9 cellular contexts compared by ENCODE assay signal in the genomic region with DNA sequence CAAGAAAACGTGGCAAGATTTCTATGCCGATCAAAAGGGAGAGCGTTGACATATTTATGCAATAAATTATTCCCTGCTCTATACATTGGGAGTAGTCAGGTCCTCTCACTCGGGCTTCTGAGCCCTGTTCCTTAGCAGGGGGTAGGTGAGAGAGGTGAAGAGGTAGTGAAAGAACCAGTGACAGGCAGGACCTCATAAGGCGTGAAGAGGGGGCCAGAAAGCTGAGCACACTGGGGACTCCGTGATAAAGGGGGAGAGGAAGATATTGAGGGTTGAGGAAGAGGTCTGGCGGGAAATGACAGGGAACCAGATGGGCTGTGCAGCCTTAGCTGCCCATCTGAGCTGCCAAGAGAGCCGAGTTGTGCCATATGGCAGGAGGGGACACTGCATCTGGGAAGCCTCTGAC. TPM values are rescaled to one million over a fixed set of nuclear protein-coding genes. Genes with fewer than 3 reads are reported as not detected.
DNase-seq lines count a peak whose midpoint lies in the region; ATAC-seq and TF ChIP-seq lines count a peak whose summit lies in the region.
"Had no signal": no experiment of that assay in that cellular context is flagged by ENCODE, and none has a peak within 500 bp of the region (broad histone marks: within the 10 kb centered on the region; RNA-seq: fewer than 3 reads in every experiment).

No MANE protein-coding gene starts in this region.

- peak overlapping the region; percentile 95 for H3K4me2 ChIP-seq in Karpas-422 (ENCODE audit: low read depth, low read length, poor library complexity, severe bottlenecking)
- peak overlapping the region; percentile 98 for H3K4me2 ChIP-seq in mammary epithelial cell (ENCODE audit: insufficient read depth, low read depth, low read length)

- CTCF ChIA-PET in CD4-positive, alpha-beta memory T cell (lab: Charles Lee; ENCODE audit: partially characterized antibody) = interaction anchor here (4.2 kb wide), 1 partner anchor 12 kb away, joined by 19 read pairs; no protein-coding TSS in a partner anchor
- CTCF ChIA-PET in mammary epithelial cell (lab: Charles Lee; ENCODE audit: low non-redundant PET) = no interaction called here

- H3K9me3 Mint-ChIP-seq in CD4-positive, alpha-beta memory T cell = peaks cover 0 to 3% (median 0%) of the 10 kb centered on the region in 8 donors
- no peaks in the 10 kb centered on the region for H3K9me3 Mint-ChIP-seq in nephron

- peaks cover 37% of the 10 kb centered on the region for H3K27me3 ChIP-seq in CD4-positive, alpha-beta memory T cell (ENCODE audit: insufficient read depth, low read length)
- no peaks in the 10 kb centered on the region for H3K27me3 ChIP-seq in Karpas-422 (ENCODE audit: low read length)
- H3K27me3 ChIP-seq in mammary epithelial cell (ENCODE audit: insufficient read depth, low read length) = no peaks in the 10 kb centered on the region

- no TSS peak for BruUV-seq in mammary epithelial cell (replicated peaks; lab: Mats Ljungman, UMichigan)

- intact Hi-C loops in CD4-positive, alpha-beta memory T cell (cut with micrococcal nuclease) = loop anchor here (2.0 to 10.0 kb wide), 5 partner anchors 57 to 539 kb away; partner anchors contain the start of genes DHX29, MTREX and SLC38A9
- intact Hi-C loops in mammary epithelial cell (cut with micrococcal nuclease) = loop anchor here (2.0 to 10.0 kb wide), 4 partner anchors 131 to 1027 kb away; partner anchors contain the start of genes DHX29 and MTREX

- H3K79me2 ChIP-seq in Karpas-422 (ENCODE audit: low read length) = no peaks in the 10 kb centered on the region
- no peaks in the 10 kb centered on the region for H3K79me2 ChIP-seq in mammary epithelial cell (ENCODE audit: insufficient read depth, low read length)

- H3K4me1 Mint-ChIP-seq in CD4-positive, alpha-beta memory T cell = peaks cover 19 to 51% (median 30%) of the 10 kb centered on the region in 4 donors
- H3K4me1 Mint-ChIP-seq in nephron = peaks cover 36% of the 10 kb centered on the region

- no peaks in the 10 kb centered on the region for H3K9me2 ChIP-seq in Karpas-422 (replicated peaks; ENCODE audit: insufficient read depth, low read length)

- WGBS in mammary epithelial cell (ENCODE audit: low coverage, missing lambda C conversion rate) = 20% methylated on average over 6 of the region's 8 CpGs

- H2AFZ ChIP-seq in Karpas-422 (ENCODE audit: low read length) (peak overlapping the region; percentile 99), mammary epithelial cell (ENCODE audit: low read depth, low read length) (peak overlapping the region; percentile 87)

- in situ Hi-C loops in mammary epithelial cell (cut with MboI; ENCODE audit: low sequenced_read_pairs in 2 of 2) = loop anchor here (5.0 to 10.0 kb wide), 2 partner anchors 59 to 61 kb away; partner anchors contain the start of gene CCNO (in 2 of the 2)

- dilution Hi-C loops in mammary epithelial cell (cut with HindIII; ENCODE audit: low sequenced_read_pairs) = no loop called here

- H3K4me3 ChIP-seq in CD4-positive, alpha-beta memory T cell (ENCODE audit: low read length in 2 of 2) = peak overlapping the region in 1 of 2 donors; percentile 39
- H3K4me3 ChIP-seq in Karpas-422 (ENCODE audit: low read length) (peak overlapping the region; percentile 68), mammary epithelial cell (replicated peaks in 1 of 3; ENCODE audit: insufficient read depth in 1 of 3, low read depth in 2 of 3, low read length in 3 of 3) (peak overlapping the region; percentile 49 to 52 (median 52))

- peak overlapping the region; percentile 80 to 94 (median 87) for H3K4me3 Mint-ChIP-seq in CD4-positive, alpha-beta memory T cell
- peak overlapping the region; percentile 81 to 83 (median 81) for H3K4me3 Mint-ChIP-seq in nephron

- TF ChIP-seq CTCF in mammary epithelial cell (conservative IDR thresholded peaks at IDR 0.05 in 1 of 2, IDR thresholded peaks at IDR 0.05 in 1 of 2; ENCODE audit: extremely low read depth in 1 of 2, insufficient read depth in 1 of 2, low read depth in 1 of 2, low read length in 2 of 2) (no peak), nephron (IDR thresholded peaks at IDR 0.05; ENCODE audit: unreplicated experiment in 3 of 3) (no peak)

- peak overlapping the region in 5 of 7 donors; percentile 71 to 92 (median 81) for H3K27ac Mint-ChIP-seq in CD4-positive, alpha-beta memory T cell
- no peak overlapping the region for H3K27ac Mint-ChIP-seq in nephron

- H3K9ac ChIP-seq in Karpas-422 (ENCODE audit: low read length) (peak overlapping the region; percentile 69), mammary epithelial cell (ENCODE audit: insufficient read depth, low read length) (no peak overlapping the region)

- ATAC-seq in GM19455 (IDR thresholded peaks at IDR 0.05; ENCODE audit: unreplicated experiment) (peak; percentile 22), GM21515 (IDR thresholded peaks at IDR 0.05; ENCODE audit: unreplicated experiment) (no peak)

- DNase-seq in CD4-positive, alpha-beta memory T cell = peak in 1 of 5 donors; percentile 11
- DNase-seq in Karpas-422 (no peak), mammary epithelial cell (no peak), NCI-H1105 treated with DMSO at 0.1 percent for 48 hours (lab: John Stamatoyannopoulos, UW) (no peak), NCI-H2081 treated with DMSO at 0.1 percent for 48 hours (lab: John Stamatoyannopoulos, UW) (no peak)

- no peak overlapping the region for H3K27ac ChIP-seq in CD4-positive, alpha-beta memory T cell (ENCODE audit: low read depth, low read length)
- H3K27ac ChIP-seq in Karpas-422 (ENCODE audit: low read length) (no peak overlapping the region), mammary epithelial cell (ENCODE audit: insufficient read depth, low read depth, low read length) (no peak overlapping the region)

- H4K20me1 ChIP-seq in Karpas-422 (ENCODE audit: insufficient read depth, low read depth, low read length) = no peaks in the 10 kb centered on the region
- H4K20me1 ChIP-seq in mammary epithelial cell (ENCODE audit: insufficient read depth, low read length) = no peaks in the 10 kb centered on the region

- peaks cover 56 to 65% of the 10 kb centered on the region in 2 donors for H3K27me3 Mint-ChIP-seq in CD4-positive, alpha-beta memory T cell
- peaks cover 68% of the 10 kb centered on the region for H3K27me3 Mint-ChIP-seq in nephron (ENCODE audit: low read depth)

- H3K9me3 ChIP-seq in CD4-positive, alpha-beta memory T cell (ENCODE audit: control insufficient read depth in 1 of 2, low read length in 2 of 2) = no peaks in the 10 kb centered on the region
- H3K9me3 ChIP-seq in Karpas-422 (ENCODE audit: low read length) (no peaks in the 10 kb centered on the region), mammary epithelial cell (replicated peaks; ENCODE audit: insufficient read depth, low read length) (no peaks in the 10 kb centered on the region)

- peaks cover 34% of the 10 kb centered on the region for H3K4me1 ChIP-seq in CD4-positive, alpha-beta memory T cell (ENCODE audit: insufficient read depth, low read length)
- H3K4me1 ChIP-seq in Karpas-422 (ENCODE audit: low read length) (peaks cover 46% of the 10 kb centered on the region), mammary epithelial cell (ENCODE audit: insufficient read depth, low read length) (peaks cover 31% of the 10 kb centered on the region)

- POLR2A ChIA-PET in CD4-positive, alpha-beta memory T cell (lab: Charles Lee; ENCODE audit: partially characterized antibody) = interaction anchor here (1.8 kb wide), 1 partner anchor 135 kb away, joined by 5 read pairs; the partner anchor contains the start of genes DHX29 and MTREX

- no peaks in the 10 kb centered on the region for H3K36me3 ChIP-seq in CD4-positive, alpha-beta memory T cell (ENCODE audit: insufficient read depth, low read length)
- H3K36me3 ChIP-seq in Karpas-422 (ENCODE audit: insufficient read depth, low read length) = no peaks in the 10 kb centered on the region
- no peaks in the 10 kb centered on the region for H3K36me3 ChIP-seq in mammary epithelial cell (ENCODE audit: insufficient read depth, low read length)

- H3K36me3 Mint-ChIP-seq in CD4-positive, alpha-beta memory T cell = no peaks in the 10 kb centered on the region
- no peaks in the 10 kb centered on the region for H3K36me3 Mint-ChIP-seq in nephron (ENCODE audit: low read depth)

RNA-seq across cellular contexts. Expression of gene CDC20B, which starts 0.7 kb away (rescaled TPM):
- not detected for total RNA-seq in CD4-positive, alpha-beta memory T cell
- polyA plus RNA-seq in CD4-positive, alpha-beta memory T cell = not detected
- total RNA-seq in Karpas-422 (2014; rRNA removed; shearing (Covaris generic); ENCODE audit: low replicate concordance) = not detected in 2 replicates
- not detected for total RNA-seq in mammary epithelial cell
- 0.05 TPM for polyA plus RNA-seq in mammary epithelial cell
- polyA minus RNA-seq in mammary epithelial cell = not detected
- total RNA-seq: myocyte had no signal

RNA-seq across cellular contexts. Expression of gene GPX8, which starts 13.7 kb away (rescaled TPM):
- not detected for total RNA-seq in CD4-positive, alpha-beta memory T cell
- not detected for polyA plus RNA-seq in CD4-positive, alpha-beta memory T cell
- total RNA-seq in Karpas-422 (2014; rRNA removed; shearing (Covaris generic); ENCODE audit: low replicate concordance) = not detected in 2 replicates
- total RNA-seq in mammary epithelial cell = 10 to 100 TPM; 38.0 to 38.8 TPM
- 30.8 TPM for polyA plus RNA-seq in mammary epithelial cell
- polyA minus RNA-seq in mammary epithelial cell = 26.2 TPM

RNA-seq across cellular contexts. Expression of gene MCIDAS, which starts 53.4 kb away (rescaled TPM):
- total RNA-seq in CD4-positive, alpha-beta memory T cell = not detected
- not detected for polyA plus RNA-seq in CD4-positive, alpha-beta memory T cell
- total RNA-seq in Karpas-422 (2014; rRNA removed; shearing (Covaris generic); ENCODE audit: low replicate concordance) = 0.14 and 0.37 TPM in 2 replicates
- total RNA-seq in mammary epithelial cell = under 1 TPM; 0.33 to 0.92 TPM
- 0.42 TPM for polyA plus RNA-seq in mammary epithelial cell
- not detected for polyA minus RNA-seq in mammary epithelial cell
- total RNA-seq: myocyte had no signal

RNA-seq across cellular contexts. Expression of gene CCNO, which starts 59.7 kb away (rescaled TPM):
- total RNA-seq in CD4-positive, alpha-beta memory T cell = not detected
- polyA plus RNA-seq in CD4-positive, alpha-beta memory T cell = not detected
- total RNA-seq in Karpas-422 (2014; rRNA removed; shearing (Covaris generic); ENCODE audit: low replicate concordance) = 2.2 and 5.0 TPM in 2 replicates
- total RNA-seq in mammary epithelial cell = 1 to 10 TPM; 2.7 to 8.8 TPM
- polyA plus RNA-seq in mammary epithelial cell = 3.0 TPM
- 0.31 TPM for polyA minus RNA-seq in mammary epithelial cell

Comparison
In these comparisons a context has a peak if more than half of its experiments do, and no peak if none do; other contexts are left out.
1. H3K27ac Mint-ChIP-seq: peak in CD4-positive, alpha-beta memory T cell (5 of 7); none in nephron (0 of 3).
2. RNA of gene GPX8, which starts 13.7 kb away (total RNA-seq): 38.0 to 38.8 TPM in mammary epithelial cell; not detected in CD4-positive, alpha-beta memory T cell and not detected in Karpas-422; every median in the first group is over 10 times any median in the second.